2 cellular contexts compared by ENCODE assay signal in genomic region chr11:19790831-19791552, GRCh38.
TF ChIP-seq lines count a peak whose summit lies in the region.

No MANE protein-coding gene starts in this region.

TF ChIP-seq in liver, 16 proteins besides CTCF, POLR2A, EP300 and RAD21 (continued from another document):
- peak; percentile 23 for TF ChIP-seq REST (IDR thresholded peaks at IDR 0.05)
TF ChIP-seq in liver: peak in this region for 7.

TF ChIP-seq in HepG2, 621 proteins besides CTCF, POLR2A, EP300 and RAD21 (continued from another document):
- TF ChIP-seq STAT5B (CRISPR knock-in tag; IDR thresholded peaks at IDR 0.05), result no peak
- no peak for TF ChIP-seq TAF1 (CRISPR knock-in tag; IDR thresholded peaks at IDR 0.05)
- no peak for TF ChIP-seq ZNF205 (CRISPR knock-in tag; IDR thresholded peaks at IDR 0.05)
- TF ChIP-seq HNF4G (IDR thresholded peaks at IDR 0.05; ENCODE audit: borderline replicate concordance, low read depth, low read length), result no peak
- TF ChIP-seq HNF4G (CRISPR knock-in tag; IDR thresholded peaks at IDR 0.05; ENCODE audit: borderline replicate concordance, low read depth), result no peak
- TF ChIP-seq MXI1 (IDR thresholded peaks at IDR 0.05; ENCODE audit: borderline replicate concordance, low read depth, low read length), result no peak
- no peak for TF ChIP-seq ZUFSP (CRISPR knock-in tag; IDR thresholded peaks at IDR 0.05; ENCODE audit: borderline replicate concordance)
- no peak for TF ChIP-seq ZNF850 (CRISPR knock-in tag; conservative IDR thresholded peaks at IDR 0.05)
- TF ChIP-seq ZFY (CRISPR knock-in tag; IDR thresholded peaks at IDR 0.05), result no peak
- no peak for TF ChIP-seq MAX (IDR thresholded peaks at IDR 0.05)
- TF ChIP-seq BCLAF1 (IDR thresholded peaks at IDR 0.05), result no peak
- no peak for TF ChIP-seq THYN1 (CRISPR knock-in tag; IDR thresholded peaks at IDR 0.05; ENCODE audit: borderline replicate concordance, low read depth)
- TF ChIP-seq ZNF225 (CRISPR knock-in tag; IDR thresholded peaks at IDR 0.05), result no peak
- TF ChIP-seq TEF (CRISPR knock-in tag; IDR thresholded peaks at IDR 0.05), result no peak
- TF ChIP-seq ZNF572 (CRISPR knock-in tag; IDR thresholded peaks at IDR 0.05), result no peak
- no peak for TF ChIP-seq ZBTB34 (CRISPR knock-in tag; IDR thresholded peaks at IDR 0.05)
